ENCODE assay signal across 27 cellular contexts in the genomic region with DNA sequence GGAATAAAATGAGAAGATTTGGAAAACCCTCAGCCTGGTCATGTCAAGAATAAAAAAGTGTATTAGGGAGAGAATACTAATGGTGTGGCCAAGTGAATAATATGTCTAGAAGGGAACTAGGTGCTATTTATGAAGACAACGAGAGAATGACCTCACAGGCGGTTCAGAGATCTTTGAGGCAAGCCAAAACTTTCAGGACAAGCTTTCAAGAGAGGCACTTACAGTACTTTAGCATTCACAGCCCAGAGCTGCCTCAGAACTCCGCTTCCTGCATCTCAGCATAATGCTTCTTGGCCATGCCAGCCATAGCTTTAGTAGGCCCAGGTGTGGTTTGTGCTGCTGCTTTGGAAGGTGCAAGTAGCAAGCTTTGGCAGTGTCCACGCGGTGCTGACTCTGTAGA.
"Had no signal": no experiment of that assay in that cellular context is flagged by ENCODE, and none has a peak within 500 bp of the region (broad histone marks: within the 10 kb centered on the region; RNA-seq: fewer than 3 reads in every experiment).

No MANE protein-coding gene starts in this region.

- H3K4me3 ChIP-seq: ascending aorta, breast epithelium, cardiac muscle cell, coronary artery, dorsolateral prefrontal cortex, esophagus muscularis mucosa, gastrocnemius medialis had no signal

- H3K36me3 ChIP-seq: ascending aorta, breast epithelium, cardiac muscle cell, esophagus muscularis mucosa, gastrocnemius medialis had no signal

- H3K4me1 ChIP-seq: breast epithelium had no signal

- H3K27ac ChIP-seq: ascending aorta, breast epithelium, cardiac muscle cell, coronary artery, dorsolateral prefrontal cortex, esophagus muscularis mucosa, foreskin keratinocyte, gastrocnemius medialis had no signal

- DNase-seq: activated CD4-positive, alpha-beta memory T cell treated with anti-CD3 and anti-CD28 coated beads for 36 hours; activated CD4-positive, alpha-beta T cell treated with anti-CD3 and anti-CD28 coated beads for 36 hours; activated CD4-positive, alpha-beta T cell treated with anti-CD3 and anti-CD28 coated beads, Interleukin-2, amount 10 ng/mL, durations not matched to agents 24 days and 14 days; activated CD4-positive, CD25-positive, alpha-beta regulatory T cell; activated CD4-positive, CD25-positive, alpha-beta regulatory T cell treated with anti-CD3 and anti-CD28 coated beads, Interleukin-2, amount 50 U/mL, for 72 hours; activated CD8-positive, alpha-beta memory T cell treated with anti-CD3 and anti-CD28 coated beads, Interleukin-2, amount 10 ng/mL, durations not matched to agents 7 days and 5 days; activated CD8-positive, alpha-beta memory T cell treated with anti-CD3 and anti-CD28 coated beads, Interleukin-2, amount 50 U/mL, for 4 hours; activated CD8-positive, alpha-beta T cell treated with anti-CD3 and anti-CD28 coated beads, Interleukin-2, amount 10 ng/mL, durations not matched to agents 7 days and 5 days; activated gamma-delta T cell; activated naive CD4-positive, alpha-beta T cell; activated naive CD4-positive, alpha-beta T cell treated with anti-CD3 and anti-CD28 coated beads, Interleukin-2, amount 10 ng/mL, durations not matched to agents 7 days and 5 days; activated naive CD8-positive, alpha-beta T cell treated with anti-CD3 and anti-CD28 coated beads, Interleukin-2, amount 10 ng/mL, durations not matched to agents 7 days and 5 days; activated T-cell treated with anti-CD3 and anti-CD28 coated beads, Interleukin-2, amount 50 U/mL, for 1 hour; activated T-cell treated with anti-CD3 and anti-CD28 coated beads, Interleukin-2, amount 50 U/mL, for 48 hours; dorsolateral prefrontal cortex; effector memory CD4-positive, alpha-beta T cell; endodermal cell; foreskin keratinocyte; gastrocnemius medialis; glutamatergic neuron; T-helper 2 cell had no signal

- H3K9me3 ChIP-seq: ascending aorta, breast epithelium, esophagus muscularis mucosa, gastrocnemius medialis had no signal

- H3K27me3 ChIP-seq: ascending aorta, breast epithelium, cardiac muscle cell, dorsolateral prefrontal cortex, esophagus muscularis mucosa, foreskin keratinocyte, gastrocnemius medialis had no signal

- ATAC-seq: activated CD4-positive, alpha-beta T cell treated with anti-CD3 and anti-CD28 coated beads for 36 hours; activated CD8-positive, alpha-beta memory T cell treated with anti-CD3 and anti-CD28 coated beads, Interleukin-2, amount 10 ng/mL, durations not matched to agents 7 days and 5 days; activated CD8-positive, alpha-beta T cell treated with anti-CD3 and anti-CD28 coated beads, Interleukin-2, amount 10 ng/mL, durations not matched to agents 7 days and 5 days; activated naive CD4-positive, alpha-beta T cell treated with anti-CD3 and anti-CD28 coated beads, Interleukin-2, amount 50 U/mL, for 72 hours; foreskin keratinocyte; gastrocnemius medialis had no signal
